In the genomic region with DNA sequence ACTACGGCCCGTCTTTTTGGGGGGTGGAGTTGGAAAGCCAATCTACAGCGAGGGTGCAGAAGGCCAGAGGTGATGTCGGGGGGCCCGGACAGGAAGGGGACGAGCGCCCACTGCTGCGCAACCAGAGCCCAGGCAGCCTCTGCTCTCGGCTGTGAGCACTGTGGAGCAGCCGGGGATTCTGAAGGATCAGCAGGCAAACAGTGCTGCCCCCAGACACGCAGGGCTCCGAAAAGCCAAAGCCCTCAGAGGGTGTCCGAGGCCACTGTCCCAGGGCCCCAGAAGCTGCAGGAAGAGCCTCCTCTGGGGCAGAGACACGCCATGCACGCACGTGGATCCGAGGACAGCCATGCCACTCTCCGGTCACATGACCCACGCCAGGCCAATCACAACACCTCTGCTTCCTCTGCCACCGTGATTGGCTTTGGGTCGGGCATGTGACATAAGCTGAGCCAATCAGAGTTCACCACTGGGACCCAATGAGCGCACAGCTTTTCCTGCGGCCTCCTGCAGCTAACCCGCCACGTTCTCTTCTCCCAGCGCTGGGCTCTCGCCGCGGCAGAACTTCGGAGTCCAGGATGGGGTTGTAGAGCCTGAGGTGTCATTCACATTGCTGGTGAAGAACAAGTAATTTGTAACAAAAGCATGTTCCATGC, we compare ENCODE assay signal across 7 cellular contexts.
DNase-seq lines count a peak whose midpoint lies in the region; ATAC-seq and TF ChIP-seq lines count a peak whose summit lies in the region.

No MANE protein-coding gene starts in this region.

- DNase-seq in GM19240 (ENCODE audit: insufficient read length, low spot score) (peak; percentile 43), NCI-H345 (lab: John Stamatoyannopoulos, UW) (peak; percentile 95), erythroblast (lab: John Stamatoyannopoulos, UW) (peak; percentile 15 to 19), nucleus accumbens (lab: John Stamatoyannopoulos, UW) (peak in 55 of 56 donors; percentile 25 to 91 (median 73)), LoVo (ENCODE audit: low spot score) (no peak)
- DNase-seq in activated CD8-positive, alpha-beta memory T cell treated with anti-CD3 and anti-CD28 coated beads, Interleukin-2, amount 50 U/mL, for 4 hours = no peak

- no peak for TF ChIP-seq POLR2A in erythroblast (IDR thresholded peaks at IDR 0.05; ENCODE audit: low read length)

- ATAC-seq in GM18870 (IDR thresholded peaks at IDR 0.05; ENCODE audit: unreplicated experiment) = no peak

Comparison
In these comparisons a context has a peak if more than half of its experiments do, and no peak if none do; other contexts are left out.
1. DNase-seq: peak in GM19240 (single experiment), NCI-H345 (single experiment), erythroblast (2 of 2) and nucleus accumbens (55 of 56); none in activated CD8-positive, alpha-beta memory T cell treated with anti-CD3 and anti-CD28 coated beads, Interleukin-2, amount 50 U/mL, for 4 hours (single experiment) and LoVo (single experiment).